ENCODE assay signal across 9 cellular contexts in the genomic region with DNA sequence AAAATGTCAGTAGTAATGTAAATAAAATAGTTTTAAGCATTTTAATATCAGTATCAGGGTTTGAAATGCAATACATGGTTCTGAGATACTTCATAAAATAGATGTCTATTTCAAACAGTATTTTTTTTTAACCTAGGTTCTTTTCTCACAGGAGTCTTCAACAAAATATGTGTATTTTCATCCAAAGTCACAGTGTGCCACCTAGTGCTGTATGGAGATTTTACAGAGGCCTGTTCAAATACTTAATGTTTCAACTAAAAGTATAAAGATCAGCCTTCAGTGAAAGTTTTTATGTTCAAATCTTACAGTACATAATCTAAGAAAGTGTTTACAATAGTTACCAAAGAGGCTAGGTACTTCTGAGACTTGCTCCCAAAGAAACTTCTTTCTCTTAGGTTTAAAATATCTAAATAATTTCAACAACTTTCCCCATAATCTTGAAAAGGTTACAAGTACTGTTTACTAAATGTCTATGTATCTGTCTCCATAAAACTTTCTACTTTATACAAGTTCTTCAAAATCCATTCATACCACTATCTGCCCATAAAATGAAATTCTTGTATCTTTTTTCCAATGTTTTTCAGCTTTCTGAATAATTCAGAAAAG. TPM values are rescaled to one million over a fixed set of nuclear protein-coding genes. Genes with fewer than 3 reads are reported as not detected.
DNase-seq lines count a peak whose midpoint lies in the region; ATAC-seq and TF ChIP-seq lines count a peak whose summit lies in the region.
"Had no signal": no experiment of that assay in that cellular context is flagged by ENCODE, and none has a peak within 500 bp of the region (broad histone marks: within the 10 kb centered on the region; RNA-seq: fewer than 3 reads in every experiment).

No MANE protein-coding gene starts in this region.

- no peaks in the 10 kb centered on the region for H3K79me2 ChIP-seq in KMS-11 (ENCODE audit: insufficient read depth, low read depth)

- DNase-seq in EH (ENCODE audit: low read depth) (peak; percentile 55), adrenal gland (peak in 1 of 7 donors; percentile 25), kidney glomerular epithelial cell (lab: John Stamatoyannopoulos, UW) (peak; percentile 22)
- DNase-seq in stimulated activated CD8-positive, alpha-beta memory T cell treated with anti-CD3 and anti-CD28 coated beads, Interleukin-4, amount 100 ng/mL, for 48 hours = no peak
- DNase-seq in stimulated activated naive CD4-positive, alpha-beta T cell treated with Interleukin-2 at 50 U/mL for 16 hours (lab: John Stamatoyannopoulos, UW) = no peak
- DNase-seq in stimulated activated CD4-positive, alpha-beta T cell treated with anti-CD3 and anti-CD28 coated beads, Interleukin-12 subunit alpha, Interleukin-12 subunit beta, amount 100 ng/mL, for 4 hours = no peak

- no peak for TF ChIP-seq POLR2A in adrenal gland (IDR thresholded peaks at IDR 0.05)

- no peak overlapping the region for H3K4me3 ChIP-seq in KMS-11 (IDR thresholded peaks at IDR 0.05; ENCODE audit: insufficient read depth, low read depth, low read length)
- no peak overlapping the region for H3K4me3 ChIP-seq in adrenal gland

- no peaks in the 10 kb centered on the region for H3K27me3 ChIP-seq in KMS-11 (ENCODE audit: insufficient read depth, low read depth)
- no peaks in the 10 kb centered on the region for H3K27me3 ChIP-seq in adrenal gland

- H3K9ac ChIP-seq in KMS-11 = no peak overlapping the region

- H3K4me2 ChIP-seq in KMS-11 = no peak overlapping the region

- H3K27ac ChIP-seq in KMS-11 (no peak overlapping the region), adrenal gland (no peak overlapping the region)

- H3K9me3 ChIP-seq in adrenal gland (replicated peaks in 1 of 3) = no peaks in the 10 kb centered on the region

- TF ChIP-seq CTCF in KMS-11 (conservative IDR thresholded peaks at IDR 0.05; ENCODE audit: low read depth, low read length) = peak; percentile 66
- TF ChIP-seq CTCF in adrenal gland (IDR thresholded peaks at IDR 0.05) = peak; percentile 9 to 55 (median 42)

- H3K36me3 ChIP-seq in KMS-11 (ENCODE audit: insufficient read depth) = no peaks in the 10 kb centered on the region
- H3K36me3 ChIP-seq in adrenal gland (replicated peaks in 1 of 2) = no peaks in the 10 kb centered on the region

- no peak for ATAC-seq in GM19455 (IDR thresholded peaks at IDR 0.05; ENCODE audit: unreplicated experiment)
- ATAC-seq: naive thymus-derived CD4-positive, alpha-beta T cell had no signal

- H3K4me1 ChIP-seq in KMS-11 (ENCODE audit: low read depth, poor library complexity, severe bottlenecking) (no peaks in the 10 kb centered on the region), adrenal gland (replicated peaks in 1 of 2) (peaks cover 0 to 7% of the 10 kb centered on the region in 2 donors)

- intact Hi-C loops in adrenal gland (cut with DNase I) = no loop called here

- no peak overlapping the region for H2AFZ ChIP-seq in KMS-11 (ENCODE audit: low read depth)

- no peaks in the 10 kb centered on the region for H4K20me1 ChIP-seq in KMS-11 (ENCODE audit: insufficient read depth)

RNA-seq across cellular contexts. Expression of a gene that starts 38.3 kb away (rescaled TPM):
- 10 to 100 TPM; 15.7 to 95.3 (median 25.6) TPM for total RNA-seq in adrenal gland
- polyA plus RNA-seq in adrenal gland = 10 to 100 TPM in 1 of 3 donors, 1 to 10 TPM in 2; 3.9 to 15.9 (median 5.1) TPM

Comparison
In these comparisons a context has a peak if more than half of its experiments do, and no peak if none do; other contexts are left out.
1. DNase-seq: peak in EH (single experiment) and kidney glomerular epithelial cell (single experiment); none in stimulated activated CD8-positive, alpha-beta memory T cell treated with anti-CD3 and anti-CD28 coated beads, Interleukin-4, amount 100 ng/mL, for 48 hours (single experiment), stimulated activated naive CD4-positive, alpha-beta T cell treated with Interleukin-2 at 50 U/mL for 16 hours (single experiment) and stimulated activated CD4-positive, alpha-beta T cell treated with anti-CD3 and anti-CD28 coated beads, Interleukin-12 subunit alpha, Interleukin-12 subunit beta, amount 100 ng/mL, for 4 hours (single experiment).